19 cellular contexts compared by ENCODE assay signal in the genomic region with DNA sequence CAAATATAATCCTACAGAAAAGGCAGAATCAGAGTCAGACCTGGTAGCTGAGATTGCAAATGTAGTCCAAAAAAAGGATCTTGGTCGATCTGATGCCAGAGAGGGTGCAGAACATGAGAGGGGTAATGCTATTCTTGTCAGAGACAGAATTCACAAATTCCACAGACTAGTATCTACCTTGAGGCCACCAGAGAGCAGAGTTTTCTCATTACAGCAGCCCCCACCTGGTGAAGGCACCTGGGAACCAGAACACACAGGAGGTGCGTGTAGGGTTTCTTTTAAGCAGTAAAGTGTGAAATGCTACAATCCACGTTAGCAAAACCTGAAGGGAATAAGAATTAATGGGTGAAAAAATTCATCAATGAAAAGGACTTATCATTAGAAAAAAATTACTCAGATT.
"Had no signal": no experiment of that assay in that cellular context is flagged by ENCODE, and none has a peak within 500 bp of the region (broad histone marks: within the 10 kb centered on the region; RNA-seq: fewer than 3 reads in every experiment).

No MANE protein-coding gene starts in this region.

- ATAC-seq: activated T-cell treated with anti-CD3 and anti-CD28 coated beads, Interleukin-2, amount 50 U/mL, for 72 hours; left ventricle myocardium superior; natural killer cell treated with Interleukin-12 subunit alpha and Interleukin-12 subunit beta and Interleukin-15 and Interleukin-18, amount 100 ng/mL, for 72 hours; pancreas; psoas muscle had no signal

- H3K9me3 ChIP-seq: neutrophil, pancreas, psoas muscle, right atrium auricular region, thoracic aorta, vagina had no signal

- H3K36me3 ChIP-seq: neutrophil, pancreas, thoracic aorta, vagina had no signal

- H3K27ac ChIP-seq: neutrophil, pancreas, right atrium auricular region, vagina had no signal

- H3K27me3 ChIP-seq: neutrophil, pancreas, right atrium auricular region, vagina had no signal

- H3K4me1 ChIP-seq: pancreas, vagina had no signal

- H3K4me3 ChIP-seq: pancreas, psoas muscle, right atrium auricular region, thoracic aorta, vagina had no signal

- DNase-seq: activated CD4-positive, alpha-beta memory T cell treated with anti-CD3 and anti-CD28 coated beads, Interleukin-2, amount 10 ng/mL, durations not matched to agents 7 days and 5 days; activated CD4-positive, alpha-beta T cell treated with anti-CD3 and anti-CD28 coated beads for 48 hours; activated effector memory CD4-positive, alpha-beta T cell treated with Interleukin-2 at 50 U/mL for 16 hours; activated naive CD4-positive, alpha-beta T cell treated with anti-CD3 and anti-CD28 coated beads for 36 hours; activated naive CD8-positive, alpha-beta T cell treated with anti-CD3 and anti-CD28 coated beads, Interleukin-2, amount 10 ng/mL, durations not matched to agents 7 days and 5 days; activated T-cell treated with anti-CD3 and anti-CD28 coated beads, Interleukin-2, amount 50 U/mL, for 72 hours; amniotic stem cell; effector CD4-positive, alpha-beta T cell; foreskin fibroblast; left ventricle myocardium superior; pancreas; psoas muscle; stimulated activated CD4-positive, alpha-beta T cell treated with anti-CD3 and anti-CD28 coated beads, Interleukin-4, amount 100 ng/mL, for 24 hours; stimulated activated naive CD4-positive, alpha-beta T cell treated with Interleukin-2 at 50 U/mL for 16 hours had no signal
